ENCODE assay signal across 8 cellular contexts in the genomic region with DNA sequence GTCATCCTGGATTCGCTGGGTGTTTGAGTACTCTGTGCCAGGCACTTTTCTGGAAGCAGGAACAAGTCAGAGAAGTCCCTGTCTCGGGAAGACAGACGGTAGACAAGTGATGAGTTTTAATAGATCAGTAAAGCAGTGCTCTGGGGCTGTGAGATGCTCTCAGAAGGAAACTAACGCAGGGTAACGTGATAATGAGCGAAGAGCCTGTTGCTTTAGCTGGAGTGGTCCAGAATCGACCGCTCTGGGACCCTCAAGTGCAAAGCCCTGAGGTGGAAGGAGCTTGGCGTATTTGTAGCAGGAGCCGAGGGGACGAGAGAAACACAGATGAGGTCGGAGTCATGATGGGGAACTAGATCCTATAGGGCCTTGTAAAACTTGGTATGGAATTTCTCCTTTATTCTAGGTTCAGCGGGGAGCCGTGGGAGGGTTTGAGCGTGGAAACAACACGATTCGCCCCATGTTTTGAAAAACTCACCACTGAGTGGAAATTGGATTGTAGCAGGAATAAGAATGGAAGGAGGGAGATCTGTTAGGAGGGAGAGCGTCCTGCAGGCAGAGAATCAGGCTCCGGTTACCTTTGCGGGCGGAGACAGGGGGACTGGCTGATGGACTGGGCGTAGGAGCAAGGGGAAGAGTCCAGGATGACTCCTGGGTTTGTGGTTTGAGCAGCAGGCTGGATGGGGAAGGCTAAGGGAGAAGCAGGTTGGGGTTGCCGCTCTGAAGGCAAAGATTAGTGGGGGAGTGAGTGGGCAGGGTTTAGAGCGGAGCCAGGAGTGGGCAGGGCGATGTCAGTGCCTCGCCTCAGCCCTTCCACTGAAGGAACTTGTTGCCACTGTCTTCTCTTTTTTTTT. TPM values are rescaled to one million over a fixed set of nuclear protein-coding genes. Genes with fewer than 3 reads are reported as not detected.
DNase-seq lines count a peak whose midpoint lies in the region; ATAC-seq and TF ChIP-seq lines count a peak whose summit lies in the region.

No MANE protein-coding gene starts in this region.

- CTCF ChIA-PET in activated naive CD4-positive, alpha-beta T cell treated with anti-CD3 and anti-CD28 coated beads for 36 hours (lab: Charles Lee) = interaction anchor here (1.0 to 1.7 kb wide), 3 partner anchors 16 to 78 kb away, joined by 3 to 6 read pairs (median 4); no protein-coding TSS in a partner anchor

- ATAC-seq in omental fat pad (ENCODE audit: low FRiP score) (peak; percentile 1), HG03139 (IDR thresholded peaks at IDR 0.05; ENCODE audit: unreplicated experiment) (no peak)

- H3K4me3 Mint-ChIP-seq in activated naive CD4-positive, alpha-beta T cell treated with anti-CD3 and anti-CD28 coated beads for 36 hours = peak overlapping the region; percentile 98
- H3K4me3 Mint-ChIP-seq in endothelial cell (ENCODE audit: unreplicated experiment) = peak overlapping the region; percentile 94

- no peaks in the 10 kb centered on the region for H3K9me3 Mint-ChIP-seq in activated naive CD4-positive, alpha-beta T cell treated with anti-CD3 and anti-CD28 coated beads for 36 hours
- no peaks in the 10 kb centered on the region for H3K9me3 Mint-ChIP-seq in endothelial cell (ENCODE audit: unreplicated experiment)

- H3K4me1 Mint-ChIP-seq in activated naive CD4-positive, alpha-beta T cell treated with anti-CD3 and anti-CD28 coated beads for 36 hours (ENCODE audit: low read depth) = peaks cover 36% of the 10 kb centered on the region
- H3K4me1 Mint-ChIP-seq in endothelial cell (ENCODE audit: unreplicated experiment) = peaks cover 16% of the 10 kb centered on the region

- peaks cover 28% of the 10 kb centered on the region for H3K36me3 Mint-ChIP-seq in activated naive CD4-positive, alpha-beta T cell treated with anti-CD3 and anti-CD28 coated beads for 36 hours (ENCODE audit: low read depth)
- peaks cover 37% of the 10 kb centered on the region for H3K36me3 Mint-ChIP-seq in endothelial cell (ENCODE audit: low read depth, unreplicated experiment)

- no peaks in the 10 kb centered on the region for H3K27me3 Mint-ChIP-seq in activated naive CD4-positive, alpha-beta T cell treated with anti-CD3 and anti-CD28 coated beads for 36 hours (ENCODE audit: low read depth)
- peaks cover 19% of the 10 kb centered on the region for H3K27me3 Mint-ChIP-seq in endothelial cell (ENCODE audit: unreplicated experiment)

- TF ChIP-seq CTCF in endothelial cell (IDR thresholded peaks at IDR 0.05; ENCODE audit: unreplicated experiment) (no peak), omental fat pad (IDR thresholded peaks at IDR 0.05) (no peak)

- H3K27ac Mint-ChIP-seq in activated naive CD4-positive, alpha-beta T cell treated with anti-CD3 and anti-CD28 coated beads for 36 hours = peak overlapping the region; percentile 95
- peak overlapping the region; percentile 65 for H3K27ac Mint-ChIP-seq in endothelial cell (ENCODE audit: unreplicated experiment)

- intact Hi-C loops in activated naive CD4-positive, alpha-beta T cell treated with anti-CD3 and anti-CD28 coated beads for 36 hours (cut with micrococcal nuclease) = loop anchor here (1.0 to 5.0 kb wide), 10 partner anchors 9 to 793 kb away; a partner anchor contains a TSS

- no peak for DNase-seq in activated naive CD4-positive, alpha-beta T cell treated with anti-CD3 and anti-CD28 coated beads for 36 hours
- DNase-seq in activated naive CD4-positive, alpha-beta T cell (lab: John Stamatoyannopoulos, UW) = no peak
- DNase-seq in RKO (ENCODE audit: low spot score) = peak; percentile 57
- no peak for DNase-seq in endothelial cell (ENCODE audit: low spot score)
- no peak for DNase-seq in omental fat pad (ENCODE audit: low spot score)
- DNase-seq in NCI-H2171 treated with DMSO at 0.1 percent for 48 hours (lab: John Stamatoyannopoulos, UW) = no peak
- no peak for DNase-seq in stimulated activated CD4-positive, alpha-beta T cell treated with anti-CD3 and anti-CD28 coated beads, Interleukin-12 subunit alpha, Interleukin-12 subunit beta, amount 100 ng/mL, for 4 hours

RNA-seq across cellular contexts. Expression of a gene that starts 0.8 kb away (rescaled TPM):
- 100 to 1,000 TPM; 221 to 224 TPM for total RNA-seq in activated naive CD4-positive, alpha-beta T cell treated with anti-CD3 and anti-CD28 coated beads for 36 hours
- total RNA-seq in endothelial cell (ENCODE audit: unreplicated experiment) (54.4 TPM), omental fat pad (10 to 100 TPM; 10.0 to 17.2 (median 11.7) TPM)

RNA-seq across cellular contexts. Expression of a gene that starts 8.7 kb away (rescaled TPM):
- total RNA-seq in activated naive CD4-positive, alpha-beta T cell treated with anti-CD3 and anti-CD28 coated beads for 36 hours = 10 to 100 TPM; 47.2 to 49.3 TPM
- 21.6 TPM for total RNA-seq in endothelial cell (ENCODE audit: unreplicated experiment)
- 10 to 100 TPM; 73.5 to 93.5 (median 82.0) TPM for total RNA-seq in omental fat pad

RNA-seq across cellular contexts. Expression of a gene that starts 19.5 kb away (rescaled TPM):
- total RNA-seq in activated naive CD4-positive, alpha-beta T cell treated with anti-CD3 and anti-CD28 coated beads for 36 hours = 10 to 100 TPM; 40.2 to 41.0 TPM
- total RNA-seq in endothelial cell (ENCODE audit: unreplicated experiment) (not detected), omental fat pad (1 to 10 TPM in 2 of 4 donors, not detected in 2; 1.3 TPM)

RNA-seq across cellular contexts. Expression of a gene that starts 33.8 kb away (rescaled TPM):
- under 1 TPM; 0.36 to 0.47 TPM for total RNA-seq in activated naive CD4-positive, alpha-beta T cell treated with anti-CD3 and anti-CD28 coated beads for 36 hours
- not detected for total RNA-seq in endothelial cell (ENCODE audit: unreplicated experiment)
- total RNA-seq in omental fat pad = under 1 TPM in 1 of 4 donors, not detected in 3; 0.37 TPM

RNA-seq across cellular contexts. Expression of a gene that starts 47.8 kb away (rescaled TPM):
- total RNA-seq in activated naive CD4-positive, alpha-beta T cell treated with anti-CD3 and anti-CD28 coated beads for 36 hours = 1 to 10 TPM in 1 of 2 experiments, under 1 TPM in 1; 0.64 to 1.6 TPM
- total RNA-seq in endothelial cell (ENCODE audit: unreplicated experiment) (0.46 TPM), omental fat pad (under 1 TPM in 2 of 4 donors, not detected in 2; 0.09 to 0.12 TPM)

Comparison
In these comparisons a context has a peak if more than half of its experiments do, and no peak if none do; other contexts are left out.
1. RNA of a gene that starts 19.5 kb away (total RNA-seq): 40.2 to 41.0 TPM in activated naive CD4-positive, alpha-beta T cell treated with anti-CD3 and anti-CD28 coated beads for 36 hours; 1.3 TPM in omental fat pad and not detected in endothelial cell (single experiment); every median in the first group is over 10 times any median in the second.